ENCODE assay signal across 16 cellular contexts in the genomic region with DNA sequence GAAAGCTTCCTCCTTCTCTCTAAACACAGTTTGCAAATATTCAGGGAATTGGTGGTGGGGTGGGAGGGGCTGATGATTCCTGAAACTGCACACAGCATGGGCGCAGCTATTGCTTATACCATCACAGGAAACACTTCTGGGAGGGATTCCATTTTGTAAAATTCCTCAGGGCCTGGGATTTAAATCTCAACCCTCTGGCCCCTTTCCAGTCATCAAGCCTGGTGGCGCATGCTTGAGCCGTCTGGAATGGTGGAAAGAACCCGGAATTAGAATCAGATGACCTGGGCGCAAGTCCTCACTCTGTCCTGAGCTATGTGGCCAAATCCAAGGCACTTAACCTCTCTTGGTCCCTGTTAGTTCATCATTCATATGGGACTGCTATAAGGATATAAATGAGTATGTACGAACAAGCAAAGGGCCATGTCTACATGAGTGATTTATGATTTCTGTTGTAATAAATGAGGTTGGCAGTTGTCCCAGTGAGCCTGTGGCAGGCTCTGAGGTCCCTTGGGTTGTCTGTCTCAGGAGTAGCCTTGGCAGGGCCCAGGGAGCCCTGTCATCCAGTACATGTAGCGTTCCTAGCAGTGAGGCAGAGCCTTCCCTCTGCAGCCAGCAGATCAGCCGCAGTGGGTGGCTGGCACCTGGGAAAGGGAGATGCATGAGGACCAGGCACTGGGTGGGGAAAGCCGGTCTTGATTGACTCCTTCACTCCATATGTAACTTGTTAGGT.
DNase-seq lines count a peak whose midpoint lies in the region; ATAC-seq and TF ChIP-seq lines count a peak whose summit lies in the region.
"Had no signal": no experiment of that assay in that cellular context is flagged by ENCODE, and none has a peak within 500 bp of the region (broad histone marks: within the 10 kb centered on the region; RNA-seq: fewer than 3 reads in every experiment).

No MANE protein-coding gene starts in this region.

- H3K27me3 ChIP-seq in esophagus squamous epithelium (no peaks in the 10 kb centered on the region), breast epithelium (no peaks in the 10 kb centered on the region)

- no peaks in the 10 kb centered on the region for H3K9me3 Mint-ChIP-seq in osteocyte (ENCODE audit: unreplicated experiment)
- H3K9me3 Mint-ChIP-seq: CD14-positive monocyte, HFFc6, memory B cell had no signal

- peak overlapping the region; percentile 23 for H3K27ac Mint-ChIP-seq in osteocyte (ENCODE audit: unreplicated experiment)
- H3K27ac Mint-ChIP-seq: CD14-positive monocyte, HFFc6, memory B cell had no signal

- H3K4me3 ChIP-seq in esophagus squamous epithelium (no peak overlapping the region), breast epithelium (no peak overlapping the region)

- H3K4me3 Mint-ChIP-seq in osteocyte (ENCODE audit: unreplicated experiment), result no peak overlapping the region
- H3K4me3 Mint-ChIP-seq: CD14-positive monocyte, HFFc6, memory B cell had no signal

- no peak for TF ChIP-seq CTCF in esophagus squamous epithelium (IDR thresholded peaks at IDR 0.05)
- TF ChIP-seq CTCF in osteocyte (IDR thresholded peaks at IDR 0.05), result no peak
- no peak for TF ChIP-seq CTCF in breast epithelium (IDR thresholded peaks at IDR 0.05)

- ATAC-seq in stimulated activated naive CD8-positive, alpha-beta T cell treated with anti-CD3 and anti-CD28 coated beads, Interleukin-15, Interleukin-2, amounts not matched to agents 100 U/mL and 50 U/mL, for 24 hours, result no peak
- ATAC-seq in HG03469 (IDR thresholded peaks at IDR 0.05; ENCODE audit: unreplicated experiment), result no peak

- peaks cover 35% of the 10 kb centered on the region for H3K4me1 Mint-ChIP-seq in osteocyte (ENCODE audit: unreplicated experiment)
- H3K4me1 Mint-ChIP-seq: CD14-positive monocyte, memory B cell had no signal

- peak; percentile 49 for DNase-seq in AG20443 (ENCODE audit: low spot score)
- DNase-seq in NCI-H1105 treated with DMSO at 0.1 percent for 48 hours (lab: John Stamatoyannopoulos, UW), result peak; percentile 83
- no peak for DNase-seq in esophagus squamous epithelium (lab: John Stamatoyannopoulos, UW)
- no peak for DNase-seq in osteocyte (ENCODE audit: extremely low spot score, unreplicated experiment)
- DNase-seq in stimulated activated naive CD8-positive, alpha-beta T cell treated with anti-CD3 and anti-CD28 coated beads, Interleukin-15, Interleukin-2, amounts not matched to agents 100 U/mL and 50 U/mL, for 24 hours, result no peak
- DNase-seq in NCI-H1092 (lab: John Stamatoyannopoulos, UW), result no peak
- no peak for DNase-seq in breast epithelium (ENCODE audit: low spot score in 2 of 2)
- DNase-seq: activated T-cell treated with anti-CD3 and anti-CD28 coated beads, Interleukin-2, amount 50 U/mL, for 1 hour; glutamatergic neuron; HFFc6; NCI-H2081; WERI-Rb-1 had no signal

- peaks cover 11% of the 10 kb centered on the region for H3K36me3 Mint-ChIP-seq in osteocyte (ENCODE audit: unreplicated experiment)
- H3K36me3 Mint-ChIP-seq: memory B cell had no signal

- TF ChIP-seq POLR2A in esophagus squamous epithelium (IDR thresholded peaks at IDR 0.05) (no peak), breast epithelium (IDR thresholded peaks at IDR 0.05) (no peak)

- 49 to 70% methylated on average over 2 to 9 of the region's 9 CpGs for WGBS in esophagus squamous epithelium, 2 donors

- intact Hi-C loops in esophagus squamous epithelium (cut with DNase I), result no loop called here
- intact Hi-C loops in breast epithelium (cut with DNase I; ENCODE audit: low total_unique reads), result no loop called here

- no peaks in the 10 kb centered on the region for H3K27me3 Mint-ChIP-seq in osteocyte (ENCODE audit: unreplicated experiment)

- H3K27ac ChIP-seq in esophagus squamous epithelium, result peak overlapping the region in 3 of 4 donors; percentile 8 to 74 (median 57)
- peak overlapping the region in 1 of 2 donors; percentile 26 for H3K27ac ChIP-seq in breast epithelium
- H3K27ac ChIP-seq: HL-60, WERI-Rb-1 had no signal

- H3K4me1 ChIP-seq in esophagus squamous epithelium, result peaks cover 0 to 42% (median 10%) of the 10 kb centered on the region in 3 donors
- H3K4me1 ChIP-seq in breast epithelium, result peaks cover 0 to 3% of the 10 kb centered on the region in 2 donors

- no peaks in the 10 kb centered on the region for H3K9me3 ChIP-seq in esophagus squamous epithelium
- H3K9me3 ChIP-seq in breast epithelium, result no peaks in the 10 kb centered on the region

- H3K36me3 ChIP-seq in esophagus squamous epithelium (no peaks in the 10 kb centered on the region), breast epithelium (no peaks in the 10 kb centered on the region)
- H3K36me3 ChIP-seq: WERI-Rb-1 had no signal

Comparison
In these comparisons a context has a peak if more than half of its experiments do, and no peak if none do; other contexts are left out.
1. DNase-seq: peak in AG20443 (single experiment) and NCI-H1105 treated with DMSO at 0.1 percent for 48 hours (single experiment); none in esophagus squamous epithelium (single experiment), osteocyte (single experiment), stimulated activated naive CD8-positive, alpha-beta T cell treated with anti-CD3 and anti-CD28 coated beads, Interleukin-15, Interleukin-2, amounts not matched to agents 100 U/mL and 50 U/mL, for 24 hours (single experiment), NCI-H1092 (single experiment) and breast epithelium (0 of 2).